ENCODE assay signal across 10 cellular contexts in genomic region chr22:17706947-17707346, GRCh38.
A peak's percentile ranks its signal among the peaks of the same experiment; 100 is the strongest.
DNase-seq lines count a peak whose midpoint lies in the region; ATAC-seq and TF ChIP-seq lines count a peak whose summit lies in the region.
"Had no signal": no experiment of that assay in that cellular context is flagged by ENCODE, and none has a peak within 500 bp of the region (broad histone marks: within the 10 kb centered on the region; RNA-seq: fewer than 3 reads in every experiment).

No MANE protein-coding gene starts in this region.

- H3K9me3 ChIP-seq in skeletal muscle tissue (ENCODE audit: control insufficient read depth in 3 of 3, low read length in 3 of 3): no peaks in the 10 kb centered on the region

- ATAC-seq in SK-N-SH treated with all-trans-retinoic acid at 6 μM for 48 hours (peak; percentile 18; the same call in 2 of the 3 replicates), GM21381 (IDR thresholded peaks at IDR 0.05; ENCODE audit: unreplicated experiment) (no peak)

- TF ChIP-seq CTCF in fibroblast of villous mesenchyme (IDR thresholded peaks at IDR 0.05; ENCODE audit: insufficient read depth, low read depth, low read length) (no peak), GM10266 (IDR thresholded peaks at IDR 0.05; ENCODE audit: control insufficient read depth, insufficient read depth, low read depth, missing control alignments) (no peak)

- peak overlapping the region; percentile 67 for H3K27ac ChIP-seq in skeletal muscle tissue (ENCODE audit: low read depth, low read length)

- no peaks in the 10 kb centered on the region for H3K27me3 ChIP-seq in skeletal muscle tissue (ENCODE audit: control insufficient read depth in 3 of 3, insufficient read depth in 3 of 3, low read length in 3 of 3)

- peaks cover 2 to 16% (median 14%) of the 10 kb centered on the region in 3 donors for H3K36me3 ChIP-seq in skeletal muscle tissue (ENCODE audit: control insufficient read depth in 3 of 3, insufficient read depth in 3 of 3, low read length in 3 of 3)

- H3K4me1 ChIP-seq in skeletal muscle tissue (ENCODE audit: control insufficient read depth in 3 of 3, insufficient read depth in 3 of 3, low read length in 3 of 3): peaks cover 0 to 7% (median 6%) of the 10 kb centered on the region in 3 donors

- peak overlapping the region; percentile 7 to 73 (median 24) for H3K9ac ChIP-seq in skeletal muscle tissue (ENCODE audit: low read depth in 1 of 3, low read length in 3 of 3)

- H3K4me3 ChIP-seq in fibroblast of villous mesenchyme (ENCODE audit: low read depth, low read length) (peak overlapping the region; percentile 48), skeletal muscle tissue (ENCODE audit: low read length in 3 of 3) (peak overlapping the region; percentile 28 to 64 (median 45))

- DNase-seq in ELR (ENCODE audit: low read depth) (peak; percentile 8), fibroblast of villous mesenchyme (ENCODE audit: low read depth) (no peak), NCI-H748 treated with DMSO at 0.1 percent for 48 hours (lab: John Stamatoyannopoulos, UW) (no peak), LoVo (ENCODE audit: low spot score) (no peak), GM10266 (ENCODE audit: extremely low spot score) (no peak)
- DNase-seq: cerebellar nuclear complex, NCI-H187 had no signal

TF ChIP-seq in SK-N-SH treated with all-trans-retinoic acid at 6 μM for 48 hours, 23 proteins besides CTCF, POLR2A, EP300 and RAD21:
- TF ChIP-seq ZFP30 (CRISPR knock-in tag; IDR thresholded peaks at IDR 0.05) (no peak), ISL1 (CRISPR knock-in tag; IDR thresholded peaks at IDR 0.05) (peak; percentile 43; the same call in 1 of the 2 replicates)
